In genomic region chr7:141522657-141523342, GRCh38 we compare ENCODE assay signal across 15 cellular contexts. TPM values are rescaled to one million over a fixed set of nuclear protein-coding genes. Genes with fewer than 3 reads are reported as not detected.
A peak's percentile ranks its signal among the peaks of the same experiment; 100 is the strongest.
DNase-seq lines count a peak whose midpoint lies in the region; ATAC-seq and TF ChIP-seq lines count a peak whose summit lies in the region.
"Had no signal": no experiment of that assay in that cellular context is flagged by ENCODE, and none has a peak within 500 bp of the region (broad histone marks: within the 10 kb centered on the region; RNA-seq: fewer than 3 reads in every experiment).

No MANE protein-coding gene starts in this region.

- ATAC-seq in GM18868 (IDR thresholded peaks at IDR 0.05; ENCODE audit: unreplicated experiment) (peak; percentile 63), GM21381 (IDR thresholded peaks at IDR 0.05; ENCODE audit: unreplicated experiment) (peak; percentile 54)
- ATAC-seq in stimulated activated naive CD8-positive, alpha-beta T cell treated with anti-CD3 and anti-CD28 coated beads, Interleukin-15, Interleukin-2, amounts not matched to agents 100 U/mL and 50 U/mL, for 24 hours: peak; percentile 43
- ATAC-seq in effector memory CD8-positive, alpha-beta T cell (replicated peaks): no peak
- ATAC-seq: HepG2 had no signal

- H3K36me3 ChIP-seq in MM.1S (replicated peaks; ENCODE audit: insufficient read depth, low read length): no peaks in the 10 kb centered on the region
- H3K36me3 ChIP-seq in osteoblast (ENCODE audit: insufficient read depth, low read length): no peaks in the 10 kb centered on the region
- H3K36me3 ChIP-seq in neural progenitor cell: no peaks in the 10 kb centered on the region

- H3K27me3 Mint-ChIP-seq in effector memory CD8-positive, alpha-beta T cell: peaks cover 15 to 27% of the 10 kb centered on the region in 2 donors
- H3K27me3 Mint-ChIP-seq in neural progenitor cell (ENCODE audit: insufficient read depth, low read depth): no peaks in the 10 kb centered on the region

- H3K27ac ChIP-seq in MM.1S (ENCODE audit: low read length): no peak overlapping the region
- H3K27ac ChIP-seq in osteoblast (ENCODE audit: low read depth, low read length): no peak overlapping the region
- no peak overlapping the region for H3K27ac ChIP-seq in neural progenitor cell

- H3K4me1 Mint-ChIP-seq in effector memory CD8-positive, alpha-beta T cell (ENCODE audit: low read depth in 2 of 2): no peaks in the 10 kb centered on the region
- no peaks in the 10 kb centered on the region for H3K4me1 Mint-ChIP-seq in neural progenitor cell
- H3K4me1 Mint-ChIP-seq: CD14-positive monocyte; CD8-positive, alpha-beta memory T cell had no signal

- H3K4me3 Mint-ChIP-seq in effector memory CD8-positive, alpha-beta T cell: no peak overlapping the region
- H3K4me3 Mint-ChIP-seq in neural progenitor cell: no peak overlapping the region
- H3K4me3 Mint-ChIP-seq: CD14-positive monocyte; CD8-positive, alpha-beta memory T cell; HFFc6 had no signal

- H3F3A ChIP-seq in MM.1S (ENCODE audit: insufficient read depth, low read length): peaks cover 19% of the 10 kb centered on the region
- H3F3A ChIP-seq in neural progenitor cell (ENCODE audit: low read depth): no peaks in the 10 kb centered on the region

- H3K36me3 Mint-ChIP-seq in effector memory CD8-positive, alpha-beta T cell (ENCODE audit: insufficient read depth): no peaks in the 10 kb centered on the region
- no peaks in the 10 kb centered on the region for H3K36me3 Mint-ChIP-seq in neural progenitor cell
- H3K36me3 Mint-ChIP-seq: CD14-positive monocyte; CD8-positive, alpha-beta memory T cell had no signal

- H3K27me3 ChIP-seq in MM.1S (replicated peaks; ENCODE audit: insufficient read depth, low read length) (no peaks in the 10 kb centered on the region), osteoblast (ENCODE audit: insufficient read depth, low read length) (no peaks in the 10 kb centered on the region), neural progenitor cell (no peaks in the 10 kb centered on the region)

- H3K4me1 ChIP-seq in MM.1S (ENCODE audit: low read length) (peaks cover 26% of the 10 kb centered on the region), osteoblast (ENCODE audit: insufficient read depth, low read length) (no peaks in the 10 kb centered on the region), neural progenitor cell (no peaks in the 10 kb centered on the region)
- H3K4me1 ChIP-seq: Caco-2 had no signal

- no peak overlapping the region for H3K9ac ChIP-seq in MM.1S (ENCODE audit: low read length)
- H3K9ac ChIP-seq in neural progenitor cell: no peak overlapping the region

- no peaks in the 10 kb centered on the region for H4K20me1 ChIP-seq in MM.1S (ENCODE audit: insufficient read depth, low read length)
- H4K20me1 ChIP-seq in osteoblast (ENCODE audit: insufficient read depth, low read length): no peaks in the 10 kb centered on the region
- no peaks in the 10 kb centered on the region for H4K20me1 ChIP-seq in neural progenitor cell (ENCODE audit: low read depth)

- H3K9me2 ChIP-seq in MM.1S (replicated peaks; ENCODE audit: insufficient read depth, low read length): no peaks in the 10 kb centered on the region

- H2AFZ ChIP-seq in MM.1S (ENCODE audit: low read length) (no peak overlapping the region), osteoblast (ENCODE audit: low read length) (no peak overlapping the region), neural progenitor cell (replicated peaks) (no peak overlapping the region)

- H3K79me2 ChIP-seq in MM.1S (ENCODE audit: low read length) (no peaks in the 10 kb centered on the region), osteoblast (ENCODE audit: insufficient read depth, low read length) (no peaks in the 10 kb centered on the region), neural progenitor cell (ENCODE audit: low read depth) (no peaks in the 10 kb centered on the region)

- no peak for TF ChIP-seq CTCF in MM.1S (IDR thresholded peaks at IDR 0.05; ENCODE audit: low read length)
- TF ChIP-seq CTCF in osteoblast (IDR thresholded peaks at IDR 0.05; ENCODE audit: extremely low read depth, low read depth, low read length): no peak
- TF ChIP-seq CTCF in neural progenitor cell (IDR thresholded peaks at IDR 0.05): no peak

- DNase-seq in MM.1S: peak; percentile 21
- DNase-seq in stimulated activated naive CD8-positive, alpha-beta T cell treated with anti-CD3 and anti-CD28 coated beads, Interleukin-15, Interleukin-2, amounts not matched to agents 100 U/mL and 50 U/mL, for 24 hours: no peak
- no peak for DNase-seq in osteoblast (ENCODE audit: insufficient read length, low spot score, missing footprints)
- DNase-seq in effector memory CD8-positive, alpha-beta T cell: no peak
- DNase-seq in neural progenitor cell (ENCODE audit: low spot score): no peak
- DNase-seq: Caco-2; CD8-positive, alpha-beta memory T cell; DND-41; GDM1; HCEC 1CT; HFFc6 had no signal

- H3K9me3 ChIP-seq in MM.1S (replicated peaks; ENCODE audit: insufficient read depth, low read length) (no peaks in the 10 kb centered on the region), osteoblast (ENCODE audit: low read depth, low read length) (no peaks in the 10 kb centered on the region), neural progenitor cell (ENCODE audit: low read depth) (no peaks in the 10 kb centered on the region)
- H3K9me3 ChIP-seq: Caco-2 had no signal

- no peak overlapping the region for H3K27ac Mint-ChIP-seq in effector memory CD8-positive, alpha-beta T cell
- no peak overlapping the region for H3K27ac Mint-ChIP-seq in neural progenitor cell
- H3K27ac Mint-ChIP-seq: CD8-positive, alpha-beta memory T cell; HFFc6 had no signal

- H3K4me3 ChIP-seq in MM.1S (ENCODE audit: low read length) (no peak overlapping the region), osteoblast (ENCODE audit: insufficient read depth, low read length) (no peak overlapping the region), neural progenitor cell (no peak overlapping the region)

- H3K4me2 ChIP-seq in MM.1S (ENCODE audit: low read depth, low read length) (no peak overlapping the region), osteoblast (ENCODE audit: insufficient read depth, low read length) (no peak overlapping the region), neural progenitor cell (no peak overlapping the region)

- H3K9me3 Mint-ChIP-seq in effector memory CD8-positive, alpha-beta T cell: no peaks in the 10 kb centered on the region
- no peaks in the 10 kb centered on the region for H3K9me3 Mint-ChIP-seq in neural progenitor cell
- H3K9me3 Mint-ChIP-seq: CD8-positive, alpha-beta memory T cell; HFFc6 had no signal

RNA-seq across cellular contexts. Expression of gene AGK, which starts 28.4 kb away (rescaled TPM):
- total RNA-seq in osteoblast (23.9 and 26.1 TPM in 2 replicates), neural progenitor cell (ENCODE audit: low replicate concordance) (32.7 and 42.6 TPM in 2 replicates)
